ENCODE assay signal across 8 cellular contexts in the genomic region with DNA sequence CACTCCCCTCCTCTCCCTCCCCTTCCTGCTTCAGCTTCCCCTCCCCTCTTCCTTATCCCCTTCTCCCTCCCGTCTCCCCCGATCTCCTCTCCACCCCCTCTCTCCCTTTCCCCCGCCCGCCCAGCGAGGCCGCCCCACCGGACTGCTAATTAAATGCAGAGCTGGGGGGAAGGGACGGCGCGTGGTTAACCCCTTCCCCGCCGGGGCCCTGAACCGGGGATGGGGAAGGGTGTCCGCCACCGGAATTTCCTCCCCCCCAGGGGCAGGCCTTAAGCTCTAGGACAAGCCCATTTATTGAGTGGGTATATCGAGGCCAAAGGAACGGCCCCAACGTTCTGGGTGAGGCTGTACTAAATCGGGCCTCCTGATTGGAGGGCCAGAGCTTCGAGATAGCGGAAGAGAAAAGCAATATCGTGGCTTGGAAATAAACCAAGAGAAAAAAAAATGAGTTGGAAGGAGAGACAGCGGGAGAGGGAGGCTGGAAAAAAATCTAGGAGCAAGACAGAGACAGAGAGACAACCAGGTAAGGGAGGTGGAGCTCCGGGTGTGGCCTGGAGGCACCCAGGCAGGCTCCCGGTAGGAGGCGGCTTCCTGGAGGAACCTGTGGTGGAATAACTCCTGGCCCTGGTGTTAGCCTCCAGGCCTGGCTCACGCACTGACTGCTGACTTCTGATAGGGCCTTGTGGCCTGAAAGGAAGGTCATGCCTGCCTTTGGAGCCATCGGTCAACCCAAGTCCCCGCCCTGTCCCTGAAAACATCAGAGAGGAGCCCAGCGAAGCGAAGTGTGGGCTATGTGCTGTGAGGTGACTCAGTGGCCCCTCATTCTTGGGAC.
DNase-seq lines count a peak whose midpoint lies in the region; ATAC-seq and TF ChIP-seq lines count a peak whose summit lies in the region.

No MANE protein-coding gene starts in this region.

- H4K20me1 ChIP-seq in SU-DHL-6 (ENCODE audit: low read depth, low read length) = no peaks in the 10 kb centered on the region

- H3F3A ChIP-seq in SU-DHL-6 (ENCODE audit: insufficient read depth) = peaks cover 4% of the 10 kb centered on the region; the same call in 1 of the 2 replicates

- no peaks in the 10 kb centered on the region for H3K36me3 ChIP-seq in HUES6 (ENCODE audit: control insufficient read depth, insufficient read depth, low read length)
- H3K36me3 ChIP-seq in SU-DHL-6 (ENCODE audit: low read length) = no peaks in the 10 kb centered on the region

- no peaks in the 10 kb centered on the region for H3K9me3 ChIP-seq in HUES6 (ENCODE audit: control insufficient read depth, insufficient read depth, low read depth, low read length)
- no peaks in the 10 kb centered on the region for H3K9me3 ChIP-seq in SU-DHL-6 (ENCODE audit: insufficient read depth, low read length)

- peak overlapping the region; percentile 63 for H3K4me2 ChIP-seq in SU-DHL-6 (ENCODE audit: low read depth, low read length, poor library complexity, severe bottlenecking)

- no peak for ATAC-seq in HG03139 (IDR thresholded peaks at IDR 0.05; ENCODE audit: unreplicated experiment)

- peaks cover 26% of the 10 kb centered on the region for H3K4me1 ChIP-seq in HUES6 (ENCODE audit: control insufficient read depth, insufficient read depth, low read length)

- TF ChIP-seq CTCF in SU-DHL-6 (IDR thresholded peaks at IDR 0.05; ENCODE audit: insufficient read depth, low read length, poor library complexity, severe bottlenecking) (no peak), coronary artery (IDR thresholded peaks at IDR 0.05) (no peak)

- DNase-seq in COR-L47 (lab: John Stamatoyannopoulos, UW) (peak; percentile 37), coronary artery (ENCODE audit: low spot score) (peak; percentile 89), left kidney (ENCODE audit: low read depth, low spot score) (peak; percentile 94), NCI-H1694 (lab: John Stamatoyannopoulos, UW) (no peak)
- peak; percentile 56 to 74 for DNase-seq in stimulated activated CD4-positive, alpha-beta T cell treated with anti-CD3 and anti-CD28 coated beads, Interleukin-2, amount 100 ng/mL, for 24 hours

- no peaks in the 10 kb centered on the region for H3K79me2 ChIP-seq in SU-DHL-6 (ENCODE audit: insufficient read depth, low read length)

- peak overlapping the region; percentile 93; the same call in 1 of the 2 replicates for H3K27ac ChIP-seq in HUES6 (ENCODE audit: low read depth, low read length)
- no peak overlapping the region for H3K27ac ChIP-seq in SU-DHL-6 (ENCODE audit: low read depth, low read length)
- H3K27ac ChIP-seq in coronary artery = peak overlapping the region; percentile 97 to 100

- H3K9me2 ChIP-seq in SU-DHL-6 (replicated peaks; ENCODE audit: insufficient read depth, low read length) = no peaks in the 10 kb centered on the region

- H3K27me3 ChIP-seq in HUES6 (ENCODE audit: control insufficient read depth, insufficient read depth, low read length) (no peaks in the 10 kb centered on the region), SU-DHL-6 (ENCODE audit: low read length) (no peaks in the 10 kb centered on the region)

- H3K9ac ChIP-seq in HUES6 (ENCODE audit: low read length) (peak overlapping the region; percentile 86), SU-DHL-6 (ENCODE audit: low read length) (peak overlapping the region; percentile 57; the same call in 1 of the 2 replicates)

- H2AFZ ChIP-seq in SU-DHL-6 (ENCODE audit: low read depth, low read length, severe bottlenecking) = no peak overlapping the region

- H3K4me3 ChIP-seq in HUES6 (ENCODE audit: low read depth, low read length) = peak overlapping the region; percentile 66
- H3K4me3 ChIP-seq in SU-DHL-6 (ENCODE audit: insufficient read depth, low read length, poor library complexity, severe bottlenecking) = peak overlapping the region; percentile 53
- H3K4me3 ChIP-seq in coronary artery = peak overlapping the region; percentile 81
